8 cellular contexts compared by ENCODE assay signal in the genomic region with DNA sequence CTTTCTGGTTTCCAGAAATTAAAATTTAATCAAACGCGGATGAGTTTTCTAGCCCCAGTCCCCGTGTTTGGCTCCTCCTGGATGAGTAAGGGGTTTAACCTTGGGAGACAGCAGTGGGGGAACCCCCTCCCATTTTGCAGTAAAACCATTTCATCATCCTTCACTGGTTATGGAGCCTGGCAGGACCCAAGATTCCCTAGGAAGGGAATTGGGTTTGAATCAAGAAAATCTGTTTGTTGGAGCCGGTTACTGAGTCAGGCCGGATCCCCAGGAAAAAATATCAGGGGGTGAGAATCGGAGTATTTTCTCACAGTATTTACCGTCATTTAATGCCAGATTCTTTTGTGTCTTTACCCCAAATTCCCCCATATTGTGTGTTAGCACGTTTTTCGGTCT. TPM values are rescaled to one million over a fixed set of nuclear protein-coding genes. Genes with fewer than 3 reads are reported as not detected.
DNase-seq lines count a peak whose midpoint lies in the region; ATAC-seq, FAIRE-seq and TF ChIP-seq lines count a peak whose summit lies in the region.

No MANE protein-coding gene starts in this region.

- H2AFZ ChIP-seq in OCI-LY3 (ENCODE audit: low read depth, low read length), result no peak overlapping the region
- H2AFZ ChIP-seq in endothelial cell of umbilical vein (ENCODE audit: low read depth, low read length), result no peak overlapping the region

- H3K4me2 ChIP-seq in DOHH2 (ENCODE audit: low read length) (peak overlapping the region; percentile 96), OCI-LY3 (ENCODE audit: low read length) (peak overlapping the region; percentile 94), endothelial cell of umbilical vein (ENCODE audit: insufficient read depth, low read length) (peak overlapping the region; percentile 87)

- TF ChIP-seq POLR2A in endothelial cell of umbilical vein (IDR thresholded peaks at IDR 0.05; ENCODE audit: low read depth, low read length), result no peak

- intact Hi-C loops in endothelial cell of umbilical vein (cut with micrococcal nuclease) (loop anchor here (2.0 to 10.0 kb wide), 5 partner anchors 15 to 1809 kb away; a partner anchor contains a TSS), pancreas (cut with DNase I) (no loop called here)

- DNase-seq in endothelial cell of umbilical vein (ENCODE audit: low read depth, low spot score) (peak; percentile 30), pancreas (no peak), epidermal melanocyte (ENCODE audit: insufficient read length, low spot score) (no peak), hippocampal formation (lab: John Stamatoyannopoulos, UW) (no peak)

- dilution Hi-C loops in endothelial cell of umbilical vein (cut with MboI; ENCODE audit: extremely low pct_ligation_motif_present, low sequenced_read_pairs), result no loop called here

- WGBS in pancreas, 2 donors, result 0% methylated on average over 9 of the region's 9 CpGs

- FAIRE-seq in endothelial cell of umbilical vein (lab: Jason Lieb, UNC) (no peak), pancreas (lab: Jason Lieb, UNC) (no peak)

- no TSS peak for BruUV-seq in endothelial cell of umbilical vein (replicated peaks; lab: Mats Ljungman, UMichigan)

- H3K36me3 ChIP-seq in DOHH2 (ENCODE audit: control insufficient read depth, low read length) (peaks cover 54% of the 10 kb centered on the region), OCI-LY3 (replicated peaks; ENCODE audit: low read depth, low read length) (peaks cover 25% of the 10 kb centered on the region), endothelial cell of umbilical vein (ENCODE audit: control insufficient read depth in 2 of 2, extremely low read depth in 1 of 2, insufficient read depth in 2 of 2, low read length in 2 of 2) (peaks cover 0 to 5% of the 10 kb centered on the region in 2 experiments), pancreas (no peaks in the 10 kb centered on the region)

- H3K4me1 ChIP-seq in DOHH2 (ENCODE audit: control insufficient read depth, low read length), result peaks cover 45% of the 10 kb centered on the region
- peaks cover 33% of the 10 kb centered on the region for H3K4me1 ChIP-seq in OCI-LY3 (ENCODE audit: low read length)
- H3K4me1 ChIP-seq in endothelial cell of umbilical vein (ENCODE audit: control insufficient read depth, extremely low read depth, insufficient read depth, low read length), result peaks cover 33% of the 10 kb centered on the region
- peaks cover 5 to 38% (median 31%) of the 10 kb centered on the region in 3 donors for H3K4me1 ChIP-seq in pancreas

- H3K27me3 ChIP-seq in DOHH2 (ENCODE audit: control insufficient read depth, low read length) (no peaks in the 10 kb centered on the region), OCI-LY3 (ENCODE audit: low read depth, low read length) (no peaks in the 10 kb centered on the region), endothelial cell of umbilical vein (ENCODE audit: control insufficient read depth in 2 of 2, insufficient read depth in 2 of 2, low read length in 2 of 2) (no peaks in the 10 kb centered on the region), pancreas (no peaks in the 10 kb centered on the region)

- peak overlapping the region; percentile 90 for H3K9ac ChIP-seq in OCI-LY3 (ENCODE audit: low read length)
- peak overlapping the region; percentile 98 for H3K9ac ChIP-seq in endothelial cell of umbilical vein (replicated peaks; ENCODE audit: extremely low read depth, insufficient read depth, low read length)

- H3K27ac ChIP-seq in DOHH2 (ENCODE audit: low read depth, low read length), result peak overlapping the region; percentile 77
- peak overlapping the region; percentile 76 for H3K27ac ChIP-seq in OCI-LY3 (ENCODE audit: low read length)
- peak overlapping the region; percentile 84 for H3K27ac ChIP-seq in endothelial cell of umbilical vein (ENCODE audit: insufficient read depth, low read depth, low read length)
- peak overlapping the region; percentile 91 to 96 (median 94) for H3K27ac ChIP-seq in pancreas

- H3K4me3 ChIP-seq in DOHH2 (ENCODE audit: low read length) (peak overlapping the region; percentile 75), OCI-LY3 (ENCODE audit: low read length) (peak overlapping the region; percentile 83), endothelial cell of umbilical vein (replicated peaks in 1 of 3; ENCODE audit: insufficient read depth in 1 of 3, low read depth in 1 of 3, low read length in 3 of 3) (peak overlapping the region; percentile 89 to 98 (median 97)), pancreas (peak overlapping the region; percentile 99 to 100 (median 99))

- H4K20me1 ChIP-seq in DOHH2 (ENCODE audit: control insufficient read depth, insufficient read depth, low read depth, low read length), result peaks cover 43% of the 10 kb centered on the region
- H4K20me1 ChIP-seq in OCI-LY3 (ENCODE audit: insufficient read depth, low read length), result peaks cover 51% of the 10 kb centered on the region
- H4K20me1 ChIP-seq in endothelial cell of umbilical vein (replicated peaks; ENCODE audit: control insufficient read depth, extremely low read depth, insufficient read depth, low read length), result peaks cover 15% of the 10 kb centered on the region

- POLR2A ChIA-PET in endothelial cell of umbilical vein (lab: Charles Lee), result no interaction called here

- H3K79me2 ChIP-seq in DOHH2 (ENCODE audit: control insufficient read depth, low read length), result peaks cover 63% of the 10 kb centered on the region
- peaks cover 58% of the 10 kb centered on the region for H3K79me2 ChIP-seq in OCI-LY3 (ENCODE audit: low read length)
- peaks cover 58% of the 10 kb centered on the region for H3K79me2 ChIP-seq in endothelial cell of umbilical vein (ENCODE audit: control insufficient read depth, insufficient read depth, low read length)

- ATAC-seq in pancreas (no peak), GM19397 (IDR thresholded peaks at IDR 0.05; ENCODE audit: unreplicated experiment) (no peak), HG03097 (IDR thresholded peaks at IDR 0.05; ENCODE audit: low FRiP score, unreplicated experiment) (no peak)

- TF ChIP-seq CTCF in DOHH2 (IDR thresholded peaks at IDR 0.05; ENCODE audit: low read depth, low read length, poor library complexity, severe bottlenecking) (no peak), OCI-LY3 (IDR thresholded peaks at IDR 0.05; ENCODE audit: low read depth, low read length) (no peak), endothelial cell of umbilical vein (IDR thresholded peaks at IDR 0.05; ENCODE audit: extremely low read depth in 1 of 2, insufficient read depth in 1 of 2, low read depth in 1 of 2, low read length in 2 of 2) (no peak), pancreas (IDR thresholded peaks at IDR 0.05) (no peak)

- H3K9me1 ChIP-seq in endothelial cell of umbilical vein (replicated peaks; ENCODE audit: control insufficient read depth, extremely low read depth, insufficient read depth, low read length), result no peaks in the 10 kb centered on the region

- H3K9me2 ChIP-seq in DOHH2 (replicated peaks; ENCODE audit: control insufficient read depth, low read length), result no peaks in the 10 kb centered on the region

- CTCF ChIA-PET in endothelial cell of umbilical vein (lab: Charles Lee), result interaction anchor here (1.1 kb wide), 1 partner anchor 157 kb away, joined by 3 read pairs; no protein-coding TSS in a partner anchor

- H3F3A ChIP-seq in DOHH2 (ENCODE audit: control insufficient read depth, insufficient read depth), result no peaks in the 10 kb centered on the region

- H3K9me3 ChIP-seq in DOHH2 (ENCODE audit: control insufficient read depth, insufficient read depth, low read length), result no peaks in the 10 kb centered on the region
- no peaks in the 10 kb centered on the region for H3K9me3 ChIP-seq in OCI-LY3 (ENCODE audit: insufficient read depth, low read length)
- H3K9me3 ChIP-seq in endothelial cell of umbilical vein (replicated peaks; ENCODE audit: control insufficient read depth, insufficient read depth, low read length), result no peaks in the 10 kb centered on the region
- no peaks in the 10 kb centered on the region for H3K9me3 ChIP-seq in pancreas

TF ChIP-seq in endothelial cell of umbilical vein, 7 proteins besides CTCF, POLR2A, EP300 and RAD21:
- TF ChIP-seq MYC (IDR thresholded peaks at IDR 0.05; ENCODE audit: low read depth, low read length), result no peak
- no peak for TF ChIP-seq JUN (IDR thresholded peaks at IDR 0.05; ENCODE audit: borderline replicate concordance, insufficient read depth, insufficient read length, low read depth)
- TF ChIP-seq POLR2AphosphoS5 (IDR thresholded peaks at IDR 0.05; ENCODE audit: insufficient read depth, low read depth, low read length), result no peak
- TF ChIP-seq GATA2 (IDR thresholded peaks at IDR 0.05; ENCODE audit: insufficient read depth, insufficient read length, low read depth, low read length), result no peak
- TF ChIP-seq EZH2 (IDR thresholded peaks at IDR 0.05; ENCODE audit: borderline replicate concordance, low read depth, low read length, severe bottlenecking), result no peak
- TF ChIP-seq, protein P1, sequence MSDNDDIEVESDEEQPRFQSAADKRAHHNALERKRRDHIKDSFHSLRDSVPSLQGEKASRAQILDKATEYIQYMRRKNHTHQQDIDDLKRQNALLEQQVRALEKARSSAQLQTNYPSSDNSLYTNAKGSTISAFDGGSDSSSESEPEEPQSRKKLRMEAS (IDR thresholded peaks at IDR 0.05; ENCODE audit: insufficient read depth, insufficient read length), result no peak
- no peak for TF ChIP-seq FOS (IDR thresholded peaks at IDR 0.05; ENCODE audit: borderline replicate concordance, insufficient read depth, low read length)

RNA-seq across cellular contexts. Expression of a gene that starts 0.8 kb away (rescaled TPM):
- 255 and 256 TPM in 2 replicates for total RNA-seq in endothelial cell of umbilical vein
- polyA plus RNA-seq in endothelial cell of umbilical vein, result 45.9 and 65.9 TPM in 2 replicates
- polyA plus RNA-seq in endothelial cell of umbilical vein (2011; cell fraction: cytosol; rRNA removed), result 120 and 124 TPM in 2 replicates
- 58.6 and 74.5 TPM in 2 replicates for polyA plus RNA-seq in endothelial cell of umbilical vein (2011; cell fraction: nucleus; rRNA removed)
- polyA plus RNA-seq in endothelial cell of umbilical vein (2012), result 211 and 261 TPM in 2 replicates
- 52.0 and 56.2 TPM in 2 replicates for polyA minus RNA-seq in endothelial cell of umbilical vein
- 67.3 TPM for polyA minus RNA-seq in endothelial cell of umbilical vein (2011; cell fraction: cytosol; rRNA and poly(A)+ RNA removed)
- polyA minus RNA-seq in endothelial cell of umbilical vein (2011; cell fraction: nucleus; rRNA and poly(A)+ RNA removed), result 33.8 and 51.0 TPM in 2 replicates
- 10 to 100 TPM; 24.9 to 87.3 (median 47.0) TPM for total RNA-seq in pancreas
- 10 to 100 TPM; 17.9 to 47.4 TPM for polyA plus RNA-seq in pancreas

RNA-seq across cellular contexts. Expression of a gene that starts 23.6 kb away (rescaled TPM):
- 7.5 and 7.8 TPM in 2 replicates for total RNA-seq in endothelial cell of umbilical vein
- polyA plus RNA-seq in endothelial cell of umbilical vein, result 12.6 and 14.2 TPM in 2 replicates
- polyA plus RNA-seq in endothelial cell of umbilical vein (2011; cell fraction: cytosol; rRNA removed), result 2.1 and 6.1 TPM in 2 replicates
- polyA plus RNA-seq in endothelial cell of umbilical vein (2011; cell fraction: nucleus; rRNA removed), result 82.9 and 100 TPM in 2 replicates
- polyA plus RNA-seq in endothelial cell of umbilical vein (2012), result 6.9 and 7.2 TPM in 2 replicates
- polyA minus RNA-seq in endothelial cell of umbilical vein, result 7.6 and 9.0 TPM in 2 replicates
- 4.9 TPM for polyA minus RNA-seq in endothelial cell of umbilical vein (2011; cell fraction: cytosol; rRNA and poly(A)+ RNA removed)
- polyA minus RNA-seq in endothelial cell of umbilical vein (2011; cell fraction: nucleus; rRNA and poly(A)+ RNA removed), result 13.9 and 18.0 TPM in 2 replicates
- 10 to 100 TPM; 18.7 to 64.5 (median 22.4) TPM for total RNA-seq in pancreas
- polyA plus RNA-seq in pancreas, result 100 to 1,000 TPM; 150 to 156 TPM
